In genomic region chr2:194104687-194105086, GRCh38 we compare ENCODE assay signal across 11 cellular contexts.
DNase-seq lines count a peak whose midpoint lies in the region; ATAC-seq and TF ChIP-seq lines count a peak whose summit lies in the region.
"Had no signal": no experiment of that assay in that cellular context is flagged by ENCODE, and none has a peak within 500 bp of the region (broad histone marks: within the 10 kb centered on the region; RNA-seq: fewer than 3 reads in every experiment).

No MANE protein-coding gene starts in this region.

- H3K27me3 Mint-ChIP-seq in T-helper 17 cell (no peaks in the 10 kb centered on the region), immature natural killer cell (ENCODE audit: low read depth in 3 of 3) (peaks cover 0 to 1% (median 0%) of the 10 kb centered on the region in 3 donors)
- H3K27me3 Mint-ChIP-seq in activated CD8-positive, alpha-beta T cell treated with anti-CD3 and anti-CD28 coated beads for 36 hours: no peaks in the 10 kb centered on the region
- H3K27me3 Mint-ChIP-seq: activated CD8-positive, alpha-beta memory T cell treated with anti-CD3 and anti-CD28 coated beads, Interleukin-2, amount 10 ng/mL, durations not matched to agents 7 days and 5 days had no signal

- H3K36me3 Mint-ChIP-seq in T-helper 17 cell (ENCODE audit: low read depth) (no peaks in the 10 kb centered on the region), immature natural killer cell (no peaks in the 10 kb centered on the region)
- H3K36me3 Mint-ChIP-seq in activated CD8-positive, alpha-beta T cell treated with anti-CD3 and anti-CD28 coated beads for 36 hours (ENCODE audit: low read depth): no peaks in the 10 kb centered on the region
- H3K36me3 Mint-ChIP-seq: activated CD8-positive, alpha-beta memory T cell treated with anti-CD3 and anti-CD28 coated beads, Interleukin-2, amount 10 ng/mL, durations not matched to agents 7 days and 5 days had no signal

- POLR2A ChIA-PET in A673 (lab: Charles Lee; ENCODE audit: low non-redundant PET): no interaction called here
- POLR2A ChIA-PET in activated CD8-positive, alpha-beta T cell treated with anti-CD3 and anti-CD28 coated beads for 36 hours (lab: Charles Lee): no interaction called here

- H3K27me3 ChIP-seq in A673 (replicated peaks; ENCODE audit: insufficient read depth, low read depth, low read length, poor library complexity): no peaks in the 10 kb centered on the region

- H3K27ac Mint-ChIP-seq in T-helper 17 cell: no peak overlapping the region
- H3K27ac Mint-ChIP-seq in immature natural killer cell: no peak overlapping the region
- H3K27ac Mint-ChIP-seq in activated CD8-positive, alpha-beta T cell treated with anti-CD3 and anti-CD28 coated beads for 36 hours: no peak overlapping the region
- H3K27ac Mint-ChIP-seq: activated CD8-positive, alpha-beta memory T cell treated with anti-CD3 and anti-CD28 coated beads, Interleukin-2, amount 10 ng/mL, durations not matched to agents 7 days and 5 days; nephron had no signal

- H3K9me3 Mint-ChIP-seq in immature natural killer cell: no peaks in the 10 kb centered on the region
- H3K9me3 Mint-ChIP-seq in activated CD8-positive, alpha-beta T cell treated with anti-CD3 and anti-CD28 coated beads for 36 hours: no peaks in the 10 kb centered on the region
- H3K9me3 Mint-ChIP-seq: nephron had no signal

- DNase-seq in GF-D8 (lab: John Stamatoyannopoulos, UW) (peak; percentile 56), T-helper 17 cell (no peak), A673 (ENCODE audit: low spot score) (no peak), immature natural killer cell (no peak)
- no peak for DNase-seq in activated CD8-positive, alpha-beta T cell treated with anti-CD3 and anti-CD28 coated beads for 36 hours
- no peak for DNase-seq in effector CD8-positive, alpha-beta T cell (lab: John Stamatoyannopoulos, UW)
- DNase-seq: activated CD8-positive, alpha-beta memory T cell treated with anti-CD3 and anti-CD28 coated beads, Interleukin-2, amount 10 ng/mL, durations not matched to agents 7 days and 5 days; NCI-H1092 had no signal

- H3K4me3 Mint-ChIP-seq in T-helper 17 cell (no peak overlapping the region), immature natural killer cell (no peak overlapping the region)
- no peak overlapping the region for H3K4me3 Mint-ChIP-seq in activated CD8-positive, alpha-beta T cell treated with anti-CD3 and anti-CD28 coated beads for 36 hours
- H3K4me3 Mint-ChIP-seq: activated CD8-positive, alpha-beta memory T cell treated with anti-CD3 and anti-CD28 coated beads, Interleukin-2, amount 10 ng/mL, durations not matched to agents 7 days and 5 days; nephron had no signal

- no peak overlapping the region for H3K4me3 ChIP-seq in A673 (ENCODE audit: low read depth, low read length, poor library complexity, severe bottlenecking)

- no peaks in the 10 kb centered on the region for H3K36me3 ChIP-seq in A673 (ENCODE audit: insufficient read depth, low read length, poor library complexity, severe bottlenecking)

- CTCF ChIA-PET in A673 (lab: Charles Lee): no interaction called here
- CTCF ChIA-PET in activated CD8-positive, alpha-beta T cell treated with anti-CD3 and anti-CD28 coated beads for 36 hours (lab: Charles Lee): no interaction called here

- H3K4me1 ChIP-seq in A673 (ENCODE audit: insufficient read depth, low read length, poor library complexity, severe bottlenecking): no peaks in the 10 kb centered on the region

- ATAC-seq in GM19467 (IDR thresholded peaks at IDR 0.05; ENCODE audit: unreplicated experiment): peak; percentile 97
- ATAC-seq in HG03159 (IDR thresholded peaks at IDR 0.05; ENCODE audit: unreplicated experiment): peak; percentile 97
- ATAC-seq in T-helper 17 cell: peak; percentile 63
- ATAC-seq in activated CD8-positive, alpha-beta T cell treated with anti-CD3 and anti-CD28 coated beads for 36 hours: no peak
- ATAC-seq: activated CD8-positive, alpha-beta memory T cell treated with anti-CD3 and anti-CD28 coated beads, Interleukin-2, amount 10 ng/mL, durations not matched to agents 7 days and 5 days had no signal

- TF ChIP-seq CTCF in A673 (conservative IDR thresholded peaks at IDR 0.05; ENCODE audit: low read depth, low read length): no peak
- TF ChIP-seq CTCF in activated CD8-positive, alpha-beta T cell treated with anti-CD3 and anti-CD28 coated beads for 36 hours (IDR thresholded peaks at IDR 0.05): no peak

- no TSS peak for BruUV-seq in A673 (replicated peaks; lab: Mats Ljungman, UMichigan)

- intact Hi-C loops in A673 (cut with micrococcal nuclease; ENCODE audit: unreplicated experiment): no loop called here
- intact Hi-C loops in activated CD8-positive, alpha-beta T cell treated with anti-CD3 and anti-CD28 coated beads for 36 hours (cut with micrococcal nuclease): no loop called here

- H3K4me1 Mint-ChIP-seq in T-helper 17 cell (no peaks in the 10 kb centered on the region), immature natural killer cell (no peaks in the 10 kb centered on the region)
- H3K4me1 Mint-ChIP-seq in activated CD8-positive, alpha-beta T cell treated with anti-CD3 and anti-CD28 coated beads for 36 hours (ENCODE audit: low read depth): no peaks in the 10 kb centered on the region
- H3K4me1 Mint-ChIP-seq: activated CD8-positive, alpha-beta memory T cell treated with anti-CD3 and anti-CD28 coated beads, Interleukin-2, amount 10 ng/mL, durations not matched to agents 7 days and 5 days had no signal

- H3K9me3 ChIP-seq in T-helper 17 cell (ENCODE audit: control insufficient read depth, low read length, poor library complexity, severe bottlenecking) (no peaks in the 10 kb centered on the region), A673 (ENCODE audit: low read depth, low read length, poor library complexity, severe bottlenecking) (no peaks in the 10 kb centered on the region)

- no peak overlapping the region for H3K27ac ChIP-seq in A673 (ENCODE audit: low read depth, low read length, poor library complexity, severe bottlenecking)
